1 cellular context compared by ENCODE assay signal in the genomic region with DNA sequence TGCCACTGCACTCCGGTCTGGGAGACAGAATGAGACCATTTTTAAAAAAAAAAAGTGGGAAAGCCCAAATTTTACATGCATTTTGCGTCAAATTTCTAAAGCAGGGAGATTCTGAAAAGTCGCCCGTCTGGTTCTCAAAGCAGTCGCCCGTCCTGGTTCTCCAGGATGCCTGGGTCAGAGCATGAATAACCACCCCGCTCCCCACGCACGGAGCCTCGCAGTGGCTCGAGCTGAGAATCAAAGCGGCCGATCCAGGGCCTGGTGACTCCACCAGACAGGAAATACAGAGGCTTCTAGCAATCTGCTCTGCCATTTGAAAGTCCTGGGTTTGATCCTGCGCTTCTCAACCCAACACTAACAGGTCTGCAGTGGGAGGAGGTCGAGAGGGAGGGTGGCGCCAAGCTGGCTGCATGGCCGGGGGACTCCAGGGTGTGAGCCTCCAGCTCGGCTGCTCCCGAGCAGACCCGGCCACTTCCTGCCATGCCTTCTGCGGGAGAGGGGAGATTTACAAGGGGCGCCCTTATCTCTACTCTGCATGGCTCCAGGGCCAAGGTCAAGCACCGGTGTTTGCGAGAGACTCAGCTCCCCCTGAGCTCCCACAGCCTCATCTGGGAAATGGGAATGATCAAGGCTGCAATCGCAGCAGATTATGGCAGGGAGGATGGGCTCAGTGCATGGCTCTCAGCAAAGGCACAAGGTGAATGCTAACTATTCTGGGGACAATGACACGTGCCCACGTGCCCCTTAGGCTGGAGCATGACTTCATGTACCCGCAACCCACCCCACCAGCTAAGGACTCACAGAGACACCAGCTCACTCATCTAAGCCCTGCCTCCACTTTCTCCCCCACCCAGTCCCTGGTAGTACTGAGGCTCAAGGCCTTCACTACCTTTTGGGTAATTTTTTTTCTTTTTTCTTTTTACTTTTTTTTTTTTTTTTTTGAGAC.
TF ChIP-seq lines count a peak whose summit lies in the region.

No MANE protein-coding gene starts in this region.

TF ChIP-seq in H1, 55 proteins besides CTCF, POLR2A, EP300 and RAD21:
- TF ChIP-seq USF2 (IDR thresholded peaks at IDR 0.05; ENCODE audit: low read length) = no peak
- no peak for TF ChIP-seq POU5F1 (IDR thresholded peaks at IDR 0.05; ENCODE audit: low read depth, low read length)
- no peak for TF ChIP-seq SP1 (IDR thresholded peaks at IDR 0.05; ENCODE audit: low read depth, low read length)
- TF ChIP-seq GTF2F1 (IDR thresholded peaks at IDR 0.05; ENCODE audit: borderline replicate concordance, low read depth, low read length) = no peak
